1 cellular context compared by ENCODE assay signal in genomic region chr1:167237000-167237399, GRCh38.
TF ChIP-seq lines count a peak whose summit lies in the region.

No MANE protein-coding gene starts in this region.

TF ChIP-seq in K562, 482 proteins besides CTCF, POLR2A, EP300 and RAD21 (continued from another document and continues in another):
- TF ChIP-seq AFF1 (IDR thresholded peaks at IDR 0.05; ENCODE audit: low read depth in 1 of 2, partially characterized antibody in 2 of 2) (no peak), UBTF (IDR thresholded peaks at IDR 0.05; ENCODE audit: borderline replicate concordance in 1 of 2, low read depth in 2 of 2, low read length in 2 of 2) (no peak), GATA2 (CRISPR knock-in tag; IDR thresholded peaks at IDR 0.05) (peak; percentile 18; the same call in 1 of the 2 replicates), CEBPG (CRISPR knock-in tag; IDR thresholded peaks at IDR 0.05) (no peak), CEBPG (tag; conservative IDR thresholded peaks at IDR 0.05 in 1 of 2, IDR thresholded peaks at IDR 0.05 in 1 of 2) (no peak), ZBTB12 (CRISPR knock-in tag; IDR thresholded peaks at IDR 0.05) (no peak), PRDM10 (IDR thresholded peaks at IDR 0.05; ENCODE audit: partially characterized antibody) (no peak), TCFL5 (CRISPR knock-in tag; conservative IDR thresholded peaks at IDR 0.05) (no peak), POLR2AphosphoS2 (IDR thresholded peaks at IDR 0.05; ENCODE audit: low read length) (no peak), LARP7 (IDR thresholded peaks at IDR 0.05) (no peak), MTA1 (IDR thresholded peaks at IDR 0.05; ENCODE audit: borderline replicate concordance) (no peak), FIP1L1 (IDR thresholded peaks at IDR 0.05; ENCODE audit: low read depth, low read length, poor library complexity, severe bottlenecking) (no peak), SAFB2 (IDR thresholded peaks at IDR 0.05; ENCODE audit: borderline replicate concordance, low read depth, low read length, severe bottlenecking) (no peak), XRCC4 (IDR thresholded peaks at IDR 0.05; ENCODE audit: extremely low read depth, insufficient read depth, insufficient read length) (no peak), POLR3A (IDR thresholded peaks at IDR 0.05; ENCODE audit: borderline replicate concordance, extremely low read depth, insufficient read depth, insufficient read length) (no peak), CBFA2T2 (conservative IDR thresholded peaks at IDR 0.05) (peak; percentile 77), CBFA2T3 (IDR thresholded peaks at IDR 0.05) (peak; percentile 90), FOXM1 (IDR thresholded peaks at IDR 0.05; ENCODE audit: low read depth) (no peak), FOXM1 (CRISPR knock-in tag; IDR thresholded peaks at IDR 0.05; ENCODE audit: low read depth) (no peak), SIN3A (IDR thresholded peaks at IDR 0.05; ENCODE audit: borderline replicate concordance in 2 of 2, control insufficient read depth in 1 of 2, low read depth in 2 of 2, low read length in 2 of 2) (no peak), HDAC1 (IDR thresholded peaks at IDR 0.05) (peak in 1 of 2 experiments; percentile 70; a peak in 2 of 4 replicates), XRCC5 (IDR thresholded peaks at IDR 0.05; ENCODE audit: low read depth, low read length) (no peak), RCOR1 (IDR thresholded peaks at IDR 0.05; ENCODE audit: borderline replicate concordance in 1 of 2, low read depth in 2 of 2, low read length in 2 of 2) (peak in 1 of 2 experiments; percentile 80; a peak in 2 of 4 replicates), NFIC (IDR thresholded peaks at IDR 0.05) (no peak), RUNX1 (IDR thresholded peaks at IDR 0.05; ENCODE audit: low read depth) (no peak)
- TF ChIP-seq, protein P1, sequence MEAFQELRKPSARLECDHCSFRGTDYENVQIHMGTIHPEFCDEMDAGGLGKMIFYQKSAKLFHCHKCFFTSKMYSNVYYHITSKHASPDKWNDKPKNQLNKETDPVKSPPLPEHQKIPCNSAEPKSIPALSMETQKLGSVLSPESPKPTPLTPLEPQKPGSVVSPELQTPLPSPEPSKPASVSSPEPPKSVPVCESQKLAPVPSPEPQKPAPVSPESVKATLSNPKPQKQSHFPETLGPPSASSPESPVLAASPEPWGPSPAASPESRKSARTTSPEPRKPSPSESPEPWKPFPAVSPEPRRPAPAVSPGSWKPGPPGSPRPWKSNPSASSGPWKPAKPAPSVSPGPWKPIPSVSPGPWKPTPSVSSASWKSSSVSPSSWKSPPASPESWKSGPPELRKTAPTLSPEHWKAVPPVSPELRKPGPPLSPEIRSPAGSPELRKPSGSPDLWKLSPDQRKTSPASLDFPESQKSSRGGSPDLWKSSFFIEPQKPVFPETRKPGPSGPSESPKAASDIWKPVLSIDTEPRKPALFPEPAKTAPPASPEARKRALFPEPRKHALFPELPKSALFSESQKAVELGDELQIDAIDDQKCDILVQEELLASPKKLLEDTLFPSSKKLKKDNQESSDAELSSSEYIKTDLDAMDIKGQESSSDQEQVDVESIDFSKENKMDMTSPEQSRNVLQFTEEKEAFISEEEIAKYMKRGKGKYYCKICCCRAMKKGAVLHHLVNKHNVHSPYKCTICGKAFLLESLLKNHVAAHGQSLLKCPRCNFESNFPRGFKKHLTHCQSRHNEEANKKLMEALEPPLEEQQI (IDR thresholded peaks at IDR 0.05), result 0 out of 2 replicates have a peak, but pooled peaks have one; percentile 38
- TF ChIP-seq, protein P2, sequence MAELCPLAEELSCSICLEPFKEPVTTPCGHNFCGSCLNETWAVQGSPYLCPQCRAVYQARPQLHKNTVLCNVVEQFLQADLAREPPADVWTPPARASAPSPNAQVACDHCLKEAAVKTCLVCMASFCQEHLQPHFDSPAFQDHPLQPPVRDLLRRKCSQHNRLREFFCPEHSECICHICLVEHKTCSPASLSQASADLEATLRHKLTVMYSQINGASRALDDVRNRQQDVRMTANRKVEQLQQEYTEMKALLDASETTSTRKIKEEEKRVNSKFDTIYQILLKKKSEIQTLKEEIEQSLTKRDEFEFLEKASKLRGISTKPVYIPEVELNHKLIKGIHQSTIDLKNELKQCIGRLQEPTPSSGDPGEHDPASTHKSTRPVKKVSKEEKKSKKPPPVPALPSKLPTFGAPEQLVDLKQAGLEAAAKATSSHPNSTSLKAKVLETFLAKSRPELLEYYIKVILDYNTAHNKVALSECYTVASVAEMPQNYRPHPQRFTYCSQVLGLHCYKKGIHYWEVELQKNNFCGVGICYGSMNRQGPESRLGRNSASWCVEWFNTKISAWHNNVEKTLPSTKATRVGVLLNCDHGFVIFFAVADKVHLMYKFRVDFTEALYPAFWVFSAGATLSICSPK (IDR thresholded peaks at IDR 0.05; ENCODE audit: borderline replicate concordance), result no peak
- TF ChIP-seq, protein P3, sequence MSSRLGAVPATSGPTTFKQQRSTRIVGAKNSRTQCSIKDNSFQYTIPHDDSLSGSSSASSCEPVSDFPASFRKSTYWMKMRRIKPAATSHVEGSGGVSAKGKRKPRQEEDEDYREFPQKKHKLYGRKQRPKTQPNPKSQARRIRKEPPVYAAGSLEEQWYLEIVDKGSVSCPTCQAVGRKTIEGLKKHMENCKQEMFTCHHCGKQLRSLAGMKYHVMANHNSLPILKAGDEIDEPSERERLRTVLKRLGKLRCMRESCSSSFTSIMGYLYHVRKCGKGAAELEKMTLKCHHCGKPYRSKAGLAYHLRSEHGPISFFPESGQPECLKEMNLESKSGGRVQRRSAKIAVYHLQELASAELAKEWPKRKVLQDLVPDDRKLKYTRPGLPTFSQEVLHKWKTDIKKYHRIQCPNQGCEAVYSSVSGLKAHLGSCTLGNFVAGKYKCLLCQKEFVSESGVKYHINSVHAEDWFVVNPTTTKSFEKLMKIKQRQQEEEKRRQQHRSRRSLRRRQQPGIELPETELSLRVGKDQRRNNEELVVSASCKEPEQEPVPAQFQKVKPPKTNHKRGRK (tag; IDR thresholded peaks at IDR 0.05), result no peak
